In genomic region chrX:54639346-54640102, GRCh38 we compare ENCODE assay signal across 8 cellular contexts.
DNase-seq lines count a peak whose midpoint lies in the region; ATAC-seq and TF ChIP-seq lines count a peak whose summit lies in the region.

No MANE protein-coding gene starts in this region.

- H3K36me3 Mint-ChIP-seq in central memory CD8-positive, alpha-beta T cell (ENCODE audit: insufficient read depth), result peaks cover 9% of the 10 kb centered on the region

- H3K9me3 ChIP-seq in spleen, result peaks cover 0 to 11% (median 0%) of the 10 kb centered on the region in 8 donors

- H3K27ac ChIP-seq in spleen, result peak overlapping the region; percentile 63 to 92 (median 90)

- peak overlapping the region; percentile 92 for H3K4me3 Mint-ChIP-seq in central memory CD8-positive, alpha-beta T cell

- intact Hi-C loops in spleen (cut with DNase I; ENCODE audit: low total_unique reads), result no loop called here

- H3K27ac Mint-ChIP-seq in central memory CD8-positive, alpha-beta T cell (ENCODE audit: low read depth), result peak overlapping the region; percentile 100

- WGBS in spleen, 5 donors, result 0 to 47% (median 1%) methylated on average over 16 to 47 of the region's 47 CpGs

- TF ChIP-seq CTCF in AG10803 (conservative IDR thresholded peaks at IDR 0.05; ENCODE audit: low read length) (peak; percentile 64), spleen (IDR thresholded peaks at IDR 0.05 in 8 of 11, conservative IDR thresholded peaks at IDR 0.05 in 3 of 11) (peak; percentile 29 to 81 (median 66))

- peaks cover 0 to 7% (median 2%) of the 10 kb centered on the region in 6 donors for H3K4me1 ChIP-seq in spleen

- no peaks in the 10 kb centered on the region for H3K27me3 ChIP-seq in spleen (replicated peaks in 1 of 7)

- ATAC-seq in GM19035 (IDR thresholded peaks at IDR 0.05; ENCODE audit: unreplicated experiment), result peak; percentile 93
- ATAC-seq in HG03342 (IDR thresholded peaks at IDR 0.05; ENCODE audit: unreplicated experiment), result peak; percentile 91
- ATAC-seq in central memory CD8-positive, alpha-beta T cell (replicated peaks; ENCODE audit: extremely low read depth, poor library complexity, severe bottlenecking), result peak; percentile 91

- no peaks in the 10 kb centered on the region for H3K27me3 Mint-ChIP-seq in central memory CD8-positive, alpha-beta T cell

- TF ChIP-seq POLR2A in spleen (IDR thresholded peaks at IDR 0.05), result no peak

- DNase-seq in AG10803 (ENCODE audit: low read depth) (peak; percentile 97), NCI-H345 (lab: John Stamatoyannopoulos, UW) (peak; percentile 94), iris pigment epithelial cell (ENCODE audit: low read depth) (peak; percentile 96), spleen (peak; percentile 97)
- peak; percentile 78 to 84 (median 82) for DNase-seq in activated CD4-positive, CD25-positive, alpha-beta regulatory T cell (lab: John Stamatoyannopoulos, UW)
- peak; percentile 73 to 85 for DNase-seq in central memory CD8-positive, alpha-beta T cell (ENCODE audit: low spot score in 2 of 2)

- no peaks in the 10 kb centered on the region for H3K9me3 Mint-ChIP-seq in central memory CD8-positive, alpha-beta T cell

- H3K4me3 ChIP-seq in AG10803 (ENCODE audit: low read length) (peak overlapping the region; percentile 67), spleen (peak overlapping the region in 7 of 8 donors; percentile 10 to 66 (median 35))

- peaks cover 9% of the 10 kb centered on the region for H3K4me1 Mint-ChIP-seq in central memory CD8-positive, alpha-beta T cell

- no peaks in the 10 kb centered on the region for H3K36me3 ChIP-seq in spleen

Comparison
In these comparisons a context has a peak if more than half of its experiments do, and no peak if none do; other contexts are left out.
1. Peak in every context shown above with its lines: DNase-seq, ATAC-seq, H3K4me3 ChIP-seq and H3K27ac ChIP-seq.